In genomic region chr4:154583230-154583629, GRCh38 we compare ENCODE assay signal across 31 cellular contexts. TPM values are rescaled to one million over a fixed set of nuclear protein-coding genes. Genes with fewer than 3 reads are reported as not detected.
"Had no signal": no experiment of that assay in that cellular context is flagged by ENCODE, and none has a peak within 500 bp of the region (broad histone marks: within the 10 kb centered on the region; RNA-seq: fewer than 3 reads in every experiment).

No MANE protein-coding gene starts in this region.

- H3K4me1 Mint-ChIP-seq: mesothelial cell of epicardium; naive thymus-derived CD4-positive, alpha-beta T cell had no signal

- H3K4me3 Mint-ChIP-seq: mesothelial cell of epicardium; naive thymus-derived CD4-positive, alpha-beta T cell had no signal

- H3K9me3 Mint-ChIP-seq: naive thymus-derived CD4-positive, alpha-beta T cell had no signal

- ATAC-seq: esophagus mucosa; gastrocnemius medialis; heart right ventricle; left cardiac atrium; left lung; left ventricle myocardium superior; lower lobe of right lung; mucosa of descending colon; naive thymus-derived CD4-positive, alpha-beta T cell had no signal

- H3K36me3 ChIP-seq: esophagus squamous epithelium, gastrocnemius medialis, heart right ventricle, left lung, lower lobe of right lung had no signal

- DNase-seq: dermis blood vessel endothelial cell; dorsolateral prefrontal cortex; effector CD4-positive, alpha-beta T cell; effector memory CD4-positive, alpha-beta T cell; erythroblast; esophagus squamous epithelium; foreskin fibroblast; gastrocnemius medialis; glutamatergic neuron; head of caudate nucleus; heart right ventricle; hippocampal formation; left cardiac atrium; left lung; left ventricle myocardium superior; lower lobe of right lung; mesenchymal stem cell; mucosa of descending colon; naive thymus-derived CD4-positive, alpha-beta T cell had no signal

- H3K27ac ChIP-seq: coronary artery, dorsolateral prefrontal cortex, epithelial cell of prostate, esophagus squamous epithelium, gastrocnemius medialis, heart right ventricle, left lung, lower lobe of right lung had no signal

- H3K36me3 Mint-ChIP-seq: mesothelial cell of epicardium; naive thymus-derived CD4-positive, alpha-beta T cell had no signal

- H3K27ac Mint-ChIP-seq: mesothelial cell of epicardium; naive thymus-derived CD4-positive, alpha-beta T cell had no signal

- H3K27me3 ChIP-seq: esophagus squamous epithelium, gastrocnemius medialis, left lung had no signal

- H3K4me1 ChIP-seq: esophagus squamous epithelium, gastrocnemius medialis, heart right ventricle, left lung, lower lobe of right lung had no signal

- H3K4me3 ChIP-seq: coronary artery, dorsolateral prefrontal cortex, esophagus squamous epithelium, gastrocnemius medialis, heart right ventricle, left lung, lower lobe of right lung, mucosa of descending colon had no signal

- FAIRE-seq: colon, islet of Langerhans, keratinocyte had no signal

- H3K9me3 ChIP-seq: esophagus squamous epithelium, gastrocnemius medialis, heart right ventricle, left lung, lower lobe of right lung, mucosa of descending colon had no signal

RNA-seq across cellular contexts. Expression of gene FGA, which starts 7.3 kb away (rescaled TPM):
- total RNA-seq: dermis blood vessel endothelial cell; esophagus squamous epithelium; glomerular endothelial cell; kidney epithelial cell; left ventricle myocardium superior; lower leg skin; lung microvascular endothelial cell; mesenteric fat pad; mesothelial cell of epicardium; naive thymus-derived CD4-positive, alpha-beta T cell had no signal
- polyA plus RNA-seq: keratinocyte; naive thymus-derived CD4-positive, alpha-beta T cell had no signal

RNA-seq across cellular contexts. Expression of gene FGB, which starts 20.4 kb away (rescaled TPM):
- total RNA-seq: dermis blood vessel endothelial cell; dorsolateral prefrontal cortex; esophagus squamous epithelium; glomerular endothelial cell; left ventricle myocardium superior; lower leg skin; lung microvascular endothelial cell; mesenteric fat pad; naive thymus-derived CD4-positive, alpha-beta T cell had no signal
- polyA plus RNA-seq: heart right ventricle; keratinocyte; naive thymus-derived CD4-positive, alpha-beta T cell had no signal

RNA-seq across cellular contexts. Expression of gene FGG, which starts 29.2 kb away (rescaled TPM):
- total RNA-seq: dermis blood vessel endothelial cell; esophagus squamous epithelium; glomerular endothelial cell; kidney epithelial cell; left ventricle myocardium superior; lower leg skin; lung microvascular endothelial cell; mesenteric fat pad; naive thymus-derived CD4-positive, alpha-beta T cell had no signal
- polyA plus RNA-seq: heart right ventricle; naive thymus-derived CD4-positive, alpha-beta T cell had no signal
